ENCODE assay signal across 8 cellular contexts in genomic region chr22:37419916-37420655, GRCh38. TPM values are rescaled to one million over a fixed set of nuclear protein-coding genes. Genes with fewer than 3 reads are reported as not detected.
DNase-seq lines count a peak whose midpoint lies in the region; ATAC-seq lines count a peak whose summit lies in the region.

No MANE protein-coding gene starts in this region.

- H3K4me1 ChIP-seq in thymus (ENCODE audit: control insufficient read depth, insufficient read depth, low read length): peaks cover 26% of the 10 kb centered on the region

- H3K4me3 ChIP-seq in thymus (ENCODE audit: low read length): peak overlapping the region; percentile 47

- no peaks in the 10 kb centered on the region for H3K36me3 Mint-ChIP-seq in activated naive CD8-positive, alpha-beta T cell treated with anti-CD3 and anti-CD28 coated beads, Interleukin-2, amount 10 ng/mL, durations not matched to agents 7 days and 5 days

- H3K27ac ChIP-seq in thymus (ENCODE audit: low read depth): no peak overlapping the region

- peak; percentile 21 for DNase-seq in activated naive CD4-positive, alpha-beta T cell treated with Interleukin-2 at 50 U/mL for 16 hours
- DNase-seq in activated naive CD4-positive, alpha-beta T cell treated with anti-CD3 and anti-CD28 coated beads, Interleukin-2, amount 50 U/mL, for 16 hours: no peak
- no peak for DNase-seq in activated naive CD8-positive, alpha-beta T cell treated with anti-CD3 and anti-CD28 coated beads, Interleukin-2, amount 10 ng/mL, durations not matched to agents 7 days and 5 days
- DNase-seq in islet precursor cell: peak; percentile 83
- DNase-seq in CD1c-positive myeloid dendritic cell (ENCODE audit: extremely low spot score): no peak

- H3K27me3 ChIP-seq in thymus (ENCODE audit: control insufficient read depth, insufficient read depth): peaks cover 30% of the 10 kb centered on the region

- H3K36me3 ChIP-seq in thymus (ENCODE audit: control insufficient read depth, insufficient read depth): no peaks in the 10 kb centered on the region

- no peaks in the 10 kb centered on the region for H3K9me3 ChIP-seq in thymus (ENCODE audit: control insufficient read depth)

- H3K4me1 Mint-ChIP-seq in activated naive CD8-positive, alpha-beta T cell treated with anti-CD3 and anti-CD28 coated beads, Interleukin-2, amount 10 ng/mL, durations not matched to agents 7 days and 5 days: peaks cover 28% of the 10 kb centered on the region

- no peaks in the 10 kb centered on the region for H3K9me3 Mint-ChIP-seq in activated naive CD8-positive, alpha-beta T cell treated with anti-CD3 and anti-CD28 coated beads, Interleukin-2, amount 10 ng/mL, durations not matched to agents 7 days and 5 days

- peak overlapping the region; percentile 70 for H3K4me3 Mint-ChIP-seq in activated naive CD8-positive, alpha-beta T cell treated with anti-CD3 and anti-CD28 coated beads, Interleukin-2, amount 10 ng/mL, durations not matched to agents 7 days and 5 days

- no peak overlapping the region for H3K27ac Mint-ChIP-seq in activated naive CD8-positive, alpha-beta T cell treated with anti-CD3 and anti-CD28 coated beads, Interleukin-2, amount 10 ng/mL, durations not matched to agents 7 days and 5 days

- POLR2A ChIA-PET in activated naive CD8-positive, alpha-beta T cell treated with anti-CD3 and anti-CD28 coated beads, Interleukin-2, amount 10 ng/mL, durations not matched to agents 7 days and 5 days (lab: Charles Lee): interaction anchor here (1.1 kb wide), 1 partner anchor 25 kb away, joined by 4 read pairs; no protein-coding TSS in a partner anchor

- ATAC-seq in activated naive CD8-positive, alpha-beta T cell treated with anti-CD3 and anti-CD28 coated beads, Interleukin-2, amount 10 ng/mL, durations not matched to agents 7 days and 5 days (ENCODE audit: low read depth): peak; percentile 46
- ATAC-seq in GM21526 (IDR thresholded peaks at IDR 0.05; ENCODE audit: low FRiP score, unreplicated experiment) (no peak), HG03378 (IDR thresholded peaks at IDR 0.05; ENCODE audit: unreplicated experiment) (no peak)

- peaks cover 59% of the 10 kb centered on the region for H3K27me3 Mint-ChIP-seq in activated naive CD8-positive, alpha-beta T cell treated with anti-CD3 and anti-CD28 coated beads, Interleukin-2, amount 10 ng/mL, durations not matched to agents 7 days and 5 days

- under 1% methylated on average over 75 of the region's 75 CpGs for WGBS in thymus

RNA-seq across cellular contexts. Expression of gene ELFN2, which starts 7.2 kb away (rescaled TPM):
- under 1 TPM; 0.26 to 0.47 TPM for total RNA-seq in activated naive CD8-positive, alpha-beta T cell treated with anti-CD3 and anti-CD28 coated beads, Interleukin-2, amount 10 ng/mL, durations not matched to agents 7 days and 5 days
- polyA plus RNA-seq in thymus: 1.5 TPM

Comparison
In these comparisons a context has a peak if more than half of its experiments do, and no peak if none do; other contexts are left out.
1. DNase-seq: peak in activated naive CD4-positive, alpha-beta T cell treated with Interleukin-2 at 50 U/mL for 16 hours (single experiment) and islet precursor cell (single experiment); none in activated naive CD4-positive, alpha-beta T cell treated with anti-CD3 and anti-CD28 coated beads, Interleukin-2, amount 50 U/mL, for 16 hours (single experiment), activated naive CD8-positive, alpha-beta T cell treated with anti-CD3 and anti-CD28 coated beads, Interleukin-2, amount 10 ng/mL, durations not matched to agents 7 days and 5 days (single experiment) and CD1c-positive myeloid dendritic cell (single experiment).